9 cellular contexts compared by ENCODE assay signal in genomic region chrX:19747672-19748610, GRCh38.
DNase-seq lines count a peak whose midpoint lies in the region; ATAC-seq and TF ChIP-seq lines count a peak whose summit lies in the region.
"Had no signal": no experiment of that assay in that cellular context is flagged by ENCODE, and none has a peak within 500 bp of the region (broad histone marks: within the 10 kb centered on the region; RNA-seq: fewer than 3 reads in every experiment).

No MANE protein-coding gene starts in this region.

- H3K27ac Mint-ChIP-seq in CD4-positive, alpha-beta T cell: peak overlapping the region; percentile 100
- H3K27ac Mint-ChIP-seq in activated naive CD8-positive, alpha-beta T cell: peak overlapping the region; percentile 94
- no peak overlapping the region for H3K27ac Mint-ChIP-seq in progenitor cell of endocrine pancreas

- no peaks in the 10 kb centered on the region for H3K27me3 ChIP-seq in CD4-positive, alpha-beta T cell (ENCODE audit: control insufficient read depth, insufficient read depth, low read length)

- POLR2A ChIA-PET in CD4-positive, alpha-beta T cell (lab: Charles Lee): interaction anchor here (0.6 to 3.9 kb wide), 28 partner anchors 9 to 515 kb away, joined by 3 to 30 read pairs (median 4); no protein-coding TSS in a partner anchor

- ATAC-seq in CD4-positive, alpha-beta T cell (ENCODE audit: poor library complexity): peak; percentile 81
- ATAC-seq in HG02610 (IDR thresholded peaks at IDR 0.05; ENCODE audit: unreplicated experiment) (peak; percentile 36), SK-N-SH treated with all-trans-retinoic acid at 6 μM for 48 hours (no peak)

- DNase-seq in CD4-positive, alpha-beta T cell: peak; percentile 61 to 82 (median 70)
- peak; percentile 70 for DNase-seq in T follicular helper cell (ENCODE audit: low read depth)
- DNase-seq in stimulated activated CD4-positive, alpha-beta T cell treated with anti-CD3 and anti-CD28 coated beads, TNF-alpha, amount 100 ng/mL, for 48 hours (ENCODE audit: low read depth in 3 of 3): peak in 2 of 3 donors; percentile 46 to 56
- DNase-seq in progenitor cell of endocrine pancreas (ENCODE audit: low spot score, unreplicated experiment): no peak
- no peak for DNase-seq in NCI-H774 (lab: John Stamatoyannopoulos, UW)

- peak overlapping the region; percentile 78 for H3K4me3 Mint-ChIP-seq in CD4-positive, alpha-beta T cell
- peak overlapping the region; percentile 69 for H3K4me3 Mint-ChIP-seq in activated naive CD8-positive, alpha-beta T cell
- H3K4me3 Mint-ChIP-seq in progenitor cell of endocrine pancreas (ENCODE audit: low read depth): no peak overlapping the region

- H3K9me3 Mint-ChIP-seq in CD4-positive, alpha-beta T cell: peaks cover 2% of the 10 kb centered on the region
- H3K9me3 Mint-ChIP-seq in activated naive CD8-positive, alpha-beta T cell (ENCODE audit: low read depth): no peaks in the 10 kb centered on the region
- H3K9me3 Mint-ChIP-seq in progenitor cell of endocrine pancreas (ENCODE audit: low read depth): peaks cover 18% of the 10 kb centered on the region

- intact Hi-C loops in CD4-positive, alpha-beta T cell (cut with DNase I, micrococcal nuclease): loop anchor here (5.0 kb wide), 3 partner anchors 34 to 66 kb away; no protein-coding TSS in a partner anchor

- H3K4me1 Mint-ChIP-seq in CD4-positive, alpha-beta T cell (ENCODE audit: low read depth): peaks cover 100% of the 10 kb centered on the region
- H3K4me1 Mint-ChIP-seq in activated naive CD8-positive, alpha-beta T cell (ENCODE audit: low read depth): peaks cover 97% of the 10 kb centered on the region
- H3K4me1 Mint-ChIP-seq in progenitor cell of endocrine pancreas (ENCODE audit: low read depth): peaks cover 19% of the 10 kb centered on the region

- no peak for TF ChIP-seq CTCF in CD4-positive, alpha-beta T cell (IDR thresholded peaks at IDR 0.05)
- no peak for TF ChIP-seq CTCF in progenitor cell of endocrine pancreas (IDR thresholded peaks at IDR 0.05; ENCODE audit: unreplicated experiment)

- CTCF ChIA-PET in CD4-positive, alpha-beta T cell (lab: Charles Lee): interaction anchor here (0.8 to 1.0 kb wide), 2 partner anchors 11 to 20 kb away, joined by 3 to 4 read pairs; no protein-coding TSS in a partner anchor

- H3K9me3 ChIP-seq in CD4-positive, alpha-beta T cell (ENCODE audit: control insufficient read depth, low read length): no peaks in the 10 kb centered on the region

- peaks cover 55% of the 10 kb centered on the region for H3K36me3 Mint-ChIP-seq in CD4-positive, alpha-beta T cell (ENCODE audit: low read depth)
- H3K36me3 Mint-ChIP-seq in activated naive CD8-positive, alpha-beta T cell: peaks cover 4% of the 10 kb centered on the region
- H3K36me3 Mint-ChIP-seq in progenitor cell of endocrine pancreas (ENCODE audit: insufficient read depth): no peaks in the 10 kb centered on the region

- no peaks in the 10 kb centered on the region for H3K27me3 Mint-ChIP-seq in CD4-positive, alpha-beta T cell
- H3K27me3 Mint-ChIP-seq in activated naive CD8-positive, alpha-beta T cell: no peaks in the 10 kb centered on the region
- H3K27me3 Mint-ChIP-seq in progenitor cell of endocrine pancreas: no peaks in the 10 kb centered on the region

- peak overlapping the region; percentile 78 for H3K27ac ChIP-seq in CD4-positive, alpha-beta T cell (ENCODE audit: low read depth, low read length)
- H3K27ac ChIP-seq: parathyroid adenoma had no signal

TF ChIP-seq in SK-N-SH treated with all-trans-retinoic acid at 6 μM for 48 hours, 23 proteins besides CTCF, POLR2A, EP300 and RAD21:
- no peak for TF ChIP-seq ESRRG (CRISPR knock-in tag; IDR thresholded peaks at IDR 0.05)
- TF ChIP-seq TOX (CRISPR knock-in tag; IDR thresholded peaks at IDR 0.05; ENCODE audit: borderline replicate concordance): no peak

Comparison
In these comparisons a context has a peak if more than half of its experiments do, and no peak if none do; other contexts are left out.
1. DNase-seq: peak in CD4-positive, alpha-beta T cell (10 of 10), T follicular helper cell (single experiment) and stimulated activated CD4-positive, alpha-beta T cell treated with anti-CD3 and anti-CD28 coated beads, TNF-alpha, amount 100 ng/mL, for 48 hours (2 of 3); none in progenitor cell of endocrine pancreas (single experiment) and NCI-H774 (single experiment).